ENCODE assay signal across 17 cellular contexts in the genomic region with DNA sequence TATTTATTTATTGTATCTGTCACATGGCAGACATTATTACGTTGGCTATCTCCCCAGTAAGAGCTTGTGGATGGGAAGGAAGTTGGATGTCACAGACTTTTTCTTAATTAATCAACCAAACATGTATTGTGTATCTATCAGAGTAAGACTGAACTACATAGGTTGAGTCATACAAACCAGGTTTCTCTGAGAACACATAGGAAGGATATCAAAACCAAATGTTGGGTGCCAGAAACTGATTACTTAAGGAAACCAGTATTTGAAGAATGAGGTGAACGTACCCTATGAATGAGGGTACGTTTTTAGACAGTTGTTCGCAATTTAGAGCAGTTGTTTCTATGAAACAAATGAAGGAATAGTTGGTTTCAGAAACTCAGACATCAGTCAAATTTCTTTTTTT.
A peak's percentile ranks its signal among the peaks of the same experiment; 100 is the strongest.
DNase-seq lines count a peak whose midpoint lies in the region; ATAC-seq and TF ChIP-seq lines count a peak whose summit lies in the region.
"Had no signal": no experiment of that assay in that cellular context is flagged by ENCODE, and none has a peak within 500 bp of the region (broad histone marks: within the 10 kb centered on the region; RNA-seq: fewer than 3 reads in every experiment).

No MANE protein-coding gene starts in this region.

- H3K27me3 Mint-ChIP-seq in MCF 10A (ENCODE audit: insufficient read depth, unreplicated experiment): no peaks in the 10 kb centered on the region
- H3K27me3 Mint-ChIP-seq: B cell had no signal

- H4K20me1 ChIP-seq in mammary epithelial cell (ENCODE audit: insufficient read depth, low read length): no peaks in the 10 kb centered on the region
- H4K20me1 ChIP-seq: BLaER1 treated with 17β-estradiol and CSF1 and Interleukin-3, amounts not matched to agents 10 nM and 100 nM had no signal

- no peaks in the 10 kb centered on the region for H3K27me3 ChIP-seq in mammary epithelial cell (ENCODE audit: insufficient read depth, low read length)
- H3K27me3 ChIP-seq: BLaER1 treated with 17β-estradiol and CSF1 and Interleukin-3, amounts not matched to agents 10 nM and 100 nM had no signal

- H3K4me3 Mint-ChIP-seq in MCF 10A (ENCODE audit: unreplicated experiment): no peak overlapping the region
- H3K4me3 Mint-ChIP-seq: B cell; CD4-positive, alpha-beta T cell; CD8-positive, alpha-beta T cell had no signal

- no peak overlapping the region for H3K27ac ChIP-seq in mammary epithelial cell (ENCODE audit: insufficient read depth, low read depth, low read length)
- H3K27ac ChIP-seq: 22Rv1; A549; BLaER1 treated with 17β-estradiol and CSF1 and Interleukin-3, amounts not matched to agents 10 nM and 100 nM; C4-2B had no signal

- no peak overlapping the region for H3K27ac Mint-ChIP-seq in MCF 10A (ENCODE audit: low read depth, unreplicated experiment)
- H3K27ac Mint-ChIP-seq: B cell; CD4-positive, alpha-beta T cell; CD8-positive, alpha-beta T cell had no signal

- no peak for ATAC-seq in left ventricle myocardium superior
- ATAC-seq: A549; CD8-positive, alpha-beta T cell had no signal

- intact Hi-C loops in mammary epithelial cell (cut with micrococcal nuclease) (no loop called here), MCF 10A (cut with micrococcal nuclease) (no loop called here), left ventricle myocardium superior (cut with micrococcal nuclease) (no loop called here)

- no peaks in the 10 kb centered on the region for H3K4me1 ChIP-seq in mammary epithelial cell (ENCODE audit: insufficient read depth, low read length)
- H3K4me1 ChIP-seq: A549; BLaER1 treated with 17β-estradiol and CSF1 and Interleukin-3, amounts not matched to agents 10 nM and 100 nM had no signal

- no peak for DNase-seq in mammary epithelial cell
- DNase-seq in MCF 10A (ENCODE audit: unreplicated experiment): no peak
- DNase-seq in epithelial cell of esophagus (ENCODE audit: low read depth): peak; percentile 32
- no peak for DNase-seq in left ventricle myocardium superior
- no peak for DNase-seq in middle frontal gyrus (ENCODE audit: extremely low spot score, low spot score)
- DNase-seq: AML-193; Caco-2; Calu3; CD4-positive, alpha-beta T cell; CD8-positive, alpha-beta T cell; DMS79 treated with DMSO at 0.1 percent for 48 hours; GF-D8 had no signal

- no peak overlapping the region for H3K9ac ChIP-seq in mammary epithelial cell (ENCODE audit: insufficient read depth, low read length)
- H3K9ac ChIP-seq: BLaER1 treated with 17β-estradiol and CSF1 and Interleukin-3, amounts not matched to agents 10 nM and 100 nM had no signal

- 94% methylated on average over 4 of the region's 4 CpGs for WGBS in mammary epithelial cell (ENCODE audit: low coverage, missing lambda C conversion rate)

- no peaks in the 10 kb centered on the region for H3K36me3 Mint-ChIP-seq in MCF 10A (ENCODE audit: insufficient read depth, unreplicated experiment)
- H3K36me3 Mint-ChIP-seq: CD8-positive, alpha-beta T cell had no signal

- BruUV-seq in mammary epithelial cell (replicated peaks; lab: Mats Ljungman, UMichigan): TSS peak; percentile 57
- no TSS peak for BruUV-seq in MCF 10A (replicated peaks; lab: Mats Ljungman, UMichigan)

- no peaks in the 10 kb centered on the region for H3K79me2 ChIP-seq in mammary epithelial cell (ENCODE audit: insufficient read depth, low read length)

- in situ Hi-C loops in mammary epithelial cell (cut with MboI; ENCODE audit: low sequenced_read_pairs in 2 of 2): no loop called here

- peaks cover 6% of the 10 kb centered on the region for H3K4me1 Mint-ChIP-seq in MCF 10A (ENCODE audit: insufficient read depth, unreplicated experiment)
- H3K4me1 Mint-ChIP-seq: B cell had no signal

- no peaks in the 10 kb centered on the region for H3K36me3 ChIP-seq in mammary epithelial cell (ENCODE audit: insufficient read depth, low read length)
- H3K36me3 ChIP-seq: BLaER1 treated with 17β-estradiol and CSF1 and Interleukin-3, amounts not matched to agents 10 nM and 100 nM had no signal

- no peak overlapping the region for H3K4me2 ChIP-seq in mammary epithelial cell (ENCODE audit: insufficient read depth, low read depth, low read length)
- H3K4me2 ChIP-seq: A549; BLaER1 treated with 17β-estradiol and CSF1 and Interleukin-3, amounts not matched to agents 10 nM and 100 nM had no signal

- H3K9me3 ChIP-seq in mammary epithelial cell (replicated peaks; ENCODE audit: insufficient read depth, low read length): no peaks in the 10 kb centered on the region
- H3K9me3 ChIP-seq: A549; BLaER1 treated with 17β-estradiol and CSF1 and Interleukin-3, amounts not matched to agents 10 nM and 100 nM; Caco-2 had no signal

- TF ChIP-seq CTCF in mammary epithelial cell (conservative IDR thresholded peaks at IDR 0.05 in 1 of 2, IDR thresholded peaks at IDR 0.05 in 1 of 2; ENCODE audit: extremely low read depth in 1 of 2, insufficient read depth in 1 of 2, low read depth in 1 of 2, low read length in 2 of 2) (no peak), MCF 10A (IDR thresholded peaks at IDR 0.05; ENCODE audit: unreplicated experiment) (no peak), epithelial cell of esophagus (IDR thresholded peaks at IDR 0.05; ENCODE audit: insufficient read depth, low read depth, low read length, missing control alignments) (no peak)

- POLR2A ChIA-PET in MCF 10A (lab: Yijun Ruan, JAX): no interaction called here

- dilution Hi-C loops in mammary epithelial cell (cut with HindIII; ENCODE audit: low sequenced_read_pairs): no loop called here

- no peaks in the 10 kb centered on the region for H3K9me3 Mint-ChIP-seq in MCF 10A (ENCODE audit: unreplicated experiment)
- H3K9me3 Mint-ChIP-seq: CD4-positive, alpha-beta T cell; CD8-positive, alpha-beta T cell had no signal

- H2AFZ ChIP-seq in mammary epithelial cell (ENCODE audit: low read depth, low read length): no peak overlapping the region

- H3K4me3 ChIP-seq in mammary epithelial cell (replicated peaks in 1 of 3; ENCODE audit: insufficient read depth in 1 of 3, low read depth in 2 of 3, low read length in 3 of 3) (no peak overlapping the region), epithelial cell of esophagus (ENCODE audit: low read length) (no peak overlapping the region)
- H3K4me3 ChIP-seq: A549; BLaER1 treated with 17β-estradiol and CSF1 and Interleukin-3, amounts not matched to agents 10 nM and 100 nM had no signal

- CTCF ChIA-PET in mammary epithelial cell (lab: Charles Lee; ENCODE audit: low non-redundant PET) (no interaction called here), MCF 10A (lab: Yijun Ruan, JAX) (no interaction called here)
